1 cellular context compared by ENCODE assay signal in genomic region chr1:29240400-29240837, GRCh38.
A peak's percentile ranks its signal among the peaks of the same experiment; 100 is the strongest.
TF ChIP-seq lines count a peak whose summit lies in the region.

No MANE protein-coding gene starts in this region.

TF ChIP-seq in HepG2, 621 proteins besides CTCF, POLR2A, EP300 and RAD21:
- TF ChIP-seq ZNF775 (CRISPR knock-in tag; IDR thresholded peaks at IDR 0.05; ENCODE audit: borderline replicate concordance) (no peak), STAG1 (CRISPR knock-in tag; IDR thresholded peaks at IDR 0.05) (peak; percentile 20; the same call in 1 of the 2 replicates)
